In genomic region chr15:92077353-92078080, GRCh38 we compare ENCODE assay signal across 8 cellular contexts.
DNase-seq lines count a peak whose midpoint lies in the region; ATAC-seq and TF ChIP-seq lines count a peak whose summit lies in the region.

No MANE protein-coding gene starts in this region.

- H3K27ac ChIP-seq in heart right ventricle, result no peak overlapping the region

- WGBS in heart right ventricle, 2 donors, result 58 to 64% methylated on average over 13 of the region's 13 CpGs

- H3K4me3 ChIP-seq in Loucy (ENCODE audit: low read length, poor library complexity, severe bottlenecking) (no peak overlapping the region), heart right ventricle (no peak overlapping the region), retinal pigment epithelial cell (ENCODE audit: low read length) (no peak overlapping the region)

- no peak overlapping the region for H3K4me2 ChIP-seq in Loucy (ENCODE audit: low read depth, low read length, poor library complexity, severe bottlenecking)

- H3K4me1 Mint-ChIP-seq in activated naive CD8-positive, alpha-beta T cell treated with anti-CD3 and anti-CD28 coated beads for 36 hours, result peaks cover 11% of the 10 kb centered on the region

- H3K9ac ChIP-seq in Loucy (ENCODE audit: low read depth, low read length, poor library complexity, severe bottlenecking), result no peak overlapping the region

- H3K9me2 ChIP-seq in Loucy (replicated peaks; ENCODE audit: low read depth, low read length), result no peaks in the 10 kb centered on the region

- H4K20me1 ChIP-seq in Loucy (ENCODE audit: insufficient read depth, low read length, poor library complexity, severe bottlenecking), result no peaks in the 10 kb centered on the region

- intact Hi-C loops in heart right ventricle (cut with DNase I), result loop anchor here (1.0 to 10.0 kb wide), 14 partner anchors 103 to 775 kb away; partner anchors contain the start of gene SLCO3A1 (in 3 of the 10)

- DNase-seq in Daoy (ENCODE audit: low read depth) (peak; percentile 78), heart right ventricle (peak; percentile 67 to 83), retinal pigment epithelial cell (ENCODE audit: low read depth) (peak; percentile 22), GOT3 (lab: John Stamatoyannopoulos, UW) (no peak)
- peak; percentile 67 for DNase-seq in activated naive CD8-positive, alpha-beta T cell treated with anti-CD3 and anti-CD28 coated beads for 36 hours

- no peaks in the 10 kb centered on the region for H3K79me2 ChIP-seq in Loucy (ENCODE audit: insufficient read depth, low read length)

- peak; percentile 78 for ATAC-seq in GM21576 (IDR thresholded peaks at IDR 0.05; ENCODE audit: unreplicated experiment)
- ATAC-seq in SK-N-SH treated with all-trans-retinoic acid at 6 μM for 48 hours, result peak; percentile 83
- peak; percentile 71 to 84 (median 76) for ATAC-seq in heart right ventricle

- no peaks in the 10 kb centered on the region for H3F3A ChIP-seq in Loucy (ENCODE audit: low read depth)

- H3K27me3 Mint-ChIP-seq in activated naive CD8-positive, alpha-beta T cell treated with anti-CD3 and anti-CD28 coated beads for 36 hours, result no peaks in the 10 kb centered on the region

- H3K9me3 Mint-ChIP-seq in activated naive CD8-positive, alpha-beta T cell treated with anti-CD3 and anti-CD28 coated beads for 36 hours, result no peaks in the 10 kb centered on the region

- H3K4me3 Mint-ChIP-seq in activated naive CD8-positive, alpha-beta T cell treated with anti-CD3 and anti-CD28 coated beads for 36 hours, result no peak overlapping the region

- H3K4me1 ChIP-seq in Loucy (ENCODE audit: insufficient read depth, low read length, poor library complexity, severe bottlenecking), result peaks cover 20% of the 10 kb centered on the region
- H3K4me1 ChIP-seq in heart right ventricle, result peaks cover 9 to 70% (median 61%) of the 10 kb centered on the region in 9 donors

- H3K27me3 ChIP-seq in Loucy (ENCODE audit: insufficient read depth, low read length, poor library complexity, severe bottlenecking) (no peaks in the 10 kb centered on the region), heart right ventricle (no peaks in the 10 kb centered on the region)

- H3K36me3 ChIP-seq in Loucy (ENCODE audit: insufficient read depth, low read length) (no peaks in the 10 kb centered on the region), heart right ventricle (no peaks in the 10 kb centered on the region)

- H3K27ac Mint-ChIP-seq in activated naive CD8-positive, alpha-beta T cell treated with anti-CD3 and anti-CD28 coated beads for 36 hours, result no peak overlapping the region

- TF ChIP-seq CTCF in Loucy (conservative IDR thresholded peaks at IDR 0.05; ENCODE audit: low read length) (peak; percentile 83), heart right ventricle (IDR thresholded peaks at IDR 0.05) (peak; percentile 59 to 91 (median 78)), retinal pigment epithelial cell (conservative IDR thresholded peaks at IDR 0.05; ENCODE audit: low read depth, low read length) (peak; percentile 90)

- peak overlapping the region; percentile 14; the same call in 1 of the 2 replicates for H2AFZ ChIP-seq in Loucy (ENCODE audit: low read length)

- H3K9me3 ChIP-seq in Loucy (ENCODE audit: insufficient read depth, low read depth, low read length) (no peaks in the 10 kb centered on the region), heart right ventricle (no peaks in the 10 kb centered on the region)

- H3K36me3 Mint-ChIP-seq in activated naive CD8-positive, alpha-beta T cell treated with anti-CD3 and anti-CD28 coated beads for 36 hours, result no peaks in the 10 kb centered on the region

TF ChIP-seq in SK-N-SH treated with all-trans-retinoic acid at 6 μM for 48 hours, 23 proteins besides CTCF, POLR2A, EP300 and RAD21:
- peak; percentile 75 for TF ChIP-seq ZNF70 (CRISPR knock-in tag; IDR thresholded peaks at IDR 0.05)
- no peak for TF ChIP-seq ZFP3 (CRISPR knock-in tag; IDR thresholded peaks at IDR 0.05)
TF ChIP-seq in SK-N-SH treated with all-trans-retinoic acid at 6 μM for 48 hours: peak in this region for 1.
